ENCODE assay signal across 12 cellular contexts in genomic region chr2:3492951-3493609, GRCh38.
DNase-seq lines count a peak whose midpoint lies in the region; ATAC-seq and TF ChIP-seq lines count a peak whose summit lies in the region.
"Had no signal": no experiment of that assay in that cellular context is flagged by ENCODE, and none has a peak within 500 bp of the region (broad histone marks: within the 10 kb centered on the region; RNA-seq: fewer than 3 reads in every experiment).

No MANE protein-coding gene starts in this region.

- peak; percentile 25 for DNase-seq in activated CD8-positive, alpha-beta memory T cell treated with anti-CD3 and anti-CD28 coated beads, Interleukin-2, amount 50 U/mL, for 48 hours
- DNase-seq in activated CD8-positive, alpha-beta memory T cell treated with anti-CD3 and anti-CD28 coated beads, Interleukin-2, amount 50 U/mL, for 4 hours, result no peak
- peak; percentile 45 for DNase-seq in ecto neural progenitor cell (ENCODE audit: low spot score)
- DNase-seq in HCEC 1CT, result no peak
- DNase-seq in NCI-H1417 (lab: John Stamatoyannopoulos, UW), result no peak
- DNase-seq in NCI-H524 treated with DMSO at 0.1 percent for 48 hours (lab: John Stamatoyannopoulos, UW), result no peak
- DNase-seq: activated naive CD4-positive, alpha-beta T cell treated with anti-CD3 and anti-CD28 coated beads, Interleukin-2, amount 10 ng/mL, durations not matched to agents 7 days and 5 days; esophagus squamous epithelium; midbrain; stimulated activated CD4-positive, alpha-beta T cell treated with anti-CD3 and anti-CD28 coated beads, Interleukin-2, amount 100 ng/mL, for 24 hours had no signal

- H3K4me1 Mint-ChIP-seq in nephron, result peaks cover 61% of the 10 kb centered on the region
- H3K4me1 Mint-ChIP-seq: activated naive CD4-positive, alpha-beta T cell treated with anti-CD3 and anti-CD28 coated beads, Interleukin-2, amount 10 ng/mL, durations not matched to agents 7 days and 5 days had no signal

- H3K27me3 Mint-ChIP-seq in nephron (ENCODE audit: low read depth), result peaks cover 6% of the 10 kb centered on the region
- H3K27me3 Mint-ChIP-seq: activated naive CD4-positive, alpha-beta T cell treated with anti-CD3 and anti-CD28 coated beads, Interleukin-2, amount 10 ng/mL, durations not matched to agents 7 days and 5 days had no signal

- no peak overlapping the region for H3K4me3 Mint-ChIP-seq in nephron
- H3K4me3 Mint-ChIP-seq: activated naive CD4-positive, alpha-beta T cell treated with anti-CD3 and anti-CD28 coated beads, Interleukin-2, amount 10 ng/mL, durations not matched to agents 7 days and 5 days had no signal

- ATAC-seq in HG02885 (IDR thresholded peaks at IDR 0.05; ENCODE audit: poor library complexity, unreplicated experiment), result no peak

- peak overlapping the region; percentile 25 to 63 (median 38) for H3K27ac Mint-ChIP-seq in nephron
- H3K27ac Mint-ChIP-seq: activated naive CD4-positive, alpha-beta T cell treated with anti-CD3 and anti-CD28 coated beads, Interleukin-2, amount 10 ng/mL, durations not matched to agents 7 days and 5 days had no signal

- no peaks in the 10 kb centered on the region for H3K9me3 Mint-ChIP-seq in nephron
- H3K9me3 Mint-ChIP-seq: activated naive CD4-positive, alpha-beta T cell treated with anti-CD3 and anti-CD28 coated beads, Interleukin-2, amount 10 ng/mL, durations not matched to agents 7 days and 5 days had no signal

- H3K36me3 Mint-ChIP-seq in nephron (ENCODE audit: low read depth), result peaks cover 20% of the 10 kb centered on the region

- TF ChIP-seq CTCF in nephron (IDR thresholded peaks at IDR 0.05; ENCODE audit: unreplicated experiment in 3 of 3), result no peak

Comparison
In these comparisons a context has a peak if more than half of its experiments do, and no peak if none do; other contexts are left out.
1. DNase-seq: peak in activated CD8-positive, alpha-beta memory T cell treated with anti-CD3 and anti-CD28 coated beads, Interleukin-2, amount 50 U/mL, for 48 hours (single experiment) and ecto neural progenitor cell (single experiment); none in activated CD8-positive, alpha-beta memory T cell treated with anti-CD3 and anti-CD28 coated beads, Interleukin-2, amount 50 U/mL, for 4 hours (single experiment), HCEC 1CT (single experiment), NCI-H1417 (0 of 3) and NCI-H524 treated with DMSO at 0.1 percent for 48 hours (single experiment).